Comparison of ENCODE assay signal across 8 cellular contexts in the genomic region with DNA sequence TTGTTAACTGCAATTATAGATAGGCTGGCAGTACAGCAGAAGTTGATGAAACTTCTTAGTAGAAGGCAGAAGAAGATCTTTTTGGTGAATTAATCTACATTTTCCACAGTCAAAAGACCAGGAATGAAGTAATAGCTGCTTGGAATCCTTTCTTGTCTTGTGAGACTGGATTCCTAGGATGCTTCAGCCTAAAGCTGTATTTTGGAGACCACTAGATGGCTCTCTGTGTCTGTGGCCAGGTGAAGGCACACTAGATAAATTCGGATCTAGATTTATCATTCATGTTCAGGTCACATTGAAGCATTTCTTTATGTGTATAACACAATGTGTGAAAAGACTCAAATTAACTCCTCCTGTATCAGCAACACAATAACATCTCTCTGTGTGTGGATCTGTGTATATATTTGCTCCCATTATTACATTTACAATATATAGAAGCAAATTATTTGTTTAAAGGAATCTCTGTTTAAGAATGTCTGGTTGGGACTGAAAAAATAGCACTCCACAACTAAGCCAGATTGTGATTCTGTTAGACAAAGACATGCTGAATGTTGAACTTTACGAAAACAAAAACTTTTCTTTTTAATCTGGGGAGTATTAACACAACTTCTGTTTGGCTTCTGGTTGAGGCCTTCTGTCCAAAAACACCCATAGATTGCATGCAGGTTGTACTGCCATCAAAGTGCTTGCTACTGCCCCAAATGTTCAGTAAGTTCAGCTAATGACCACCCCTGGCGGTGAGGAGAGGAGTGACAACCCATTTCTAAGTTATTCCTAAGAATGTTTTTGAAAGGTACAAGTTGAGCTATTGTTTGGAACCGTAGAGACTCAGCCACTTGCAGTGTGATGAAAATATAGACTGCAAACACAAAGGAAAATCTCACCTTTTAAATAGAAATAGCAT. TPM values are rescaled to one million over a fixed set of nuclear protein-coding genes. Genes with fewer than 3 reads are reported as not detected.
DNase-seq lines count a peak whose midpoint lies in the region; ATAC-seq, FAIRE-seq and TF ChIP-seq lines count a peak whose summit lies in the region.
"Had no signal": no experiment of that assay in that cellular context is flagged by ENCODE, and none has a peak within 500 bp of the region (broad histone marks: within the 10 kb centered on the region; RNA-seq: fewer than 3 reads in every experiment).

No MANE protein-coding gene starts in this region.

- DNase-seq in D721Med (ENCODE audit: insufficient read length, low spot score): no peak
- peak; percentile 24 for DNase-seq in NCI-H460 (ENCODE audit: extremely low read depth, low read depth)
- peak; percentile 54 for DNase-seq in choroid plexus epithelial cell (ENCODE audit: low read depth)
- DNase-seq in osteocyte (ENCODE audit: extremely low spot score, unreplicated experiment): no peak
- no peak for DNase-seq in suprapubic skin (ENCODE audit: low spot score in 2 of 2)

- 50% methylated on average over 4 of the region's 4 CpGs for WGBS in suprapubic skin

- H3K27me3 Mint-ChIP-seq in osteocyte (ENCODE audit: unreplicated experiment): peaks cover 19% of the 10 kb centered on the region

- no peak overlapping the region for H3K27ac ChIP-seq in suprapubic skin

- no peaks in the 10 kb centered on the region for H3K36me3 Mint-ChIP-seq in osteocyte (ENCODE audit: unreplicated experiment)
- H3K36me3 Mint-ChIP-seq: naive thymus-derived CD8-positive, alpha-beta T cell had no signal

- no peak overlapping the region for H3K4me3 Mint-ChIP-seq in osteocyte (ENCODE audit: unreplicated experiment)
- H3K4me3 Mint-ChIP-seq: naive thymus-derived CD8-positive, alpha-beta T cell had no signal

- H3K4me1 ChIP-seq in suprapubic skin: no peaks in the 10 kb centered on the region

- peak; percentile 55 for TF ChIP-seq CTCF in D721Med (IDR thresholded peaks at IDR 0.05; ENCODE audit: insufficient read depth, missing control alignments)
- TF ChIP-seq CTCF in choroid plexus epithelial cell (conservative IDR thresholded peaks at IDR 0.05; ENCODE audit: low read depth, low read length): peak; percentile 74
- peak; percentile 51 for TF ChIP-seq CTCF in osteocyte (IDR thresholded peaks at IDR 0.05)
- peak in 1 of 2 donors; percentile 34 for TF ChIP-seq CTCF in suprapubic skin (IDR thresholded peaks at IDR 0.05)

- H3K27ac Mint-ChIP-seq in osteocyte (ENCODE audit: unreplicated experiment): no peak overlapping the region
- H3K27ac Mint-ChIP-seq: naive thymus-derived CD8-positive, alpha-beta T cell had no signal

- H3K4me3 ChIP-seq in choroid plexus epithelial cell (ENCODE audit: low read depth, low read length) (no peak overlapping the region), suprapubic skin (no peak overlapping the region)

- ATAC-seq in GM18520 (IDR thresholded peaks at IDR 0.05; ENCODE audit: unreplicated experiment) (peak; percentile 82), HG02943 (IDR thresholded peaks at IDR 0.05; ENCODE audit: low read depth, unreplicated experiment) (peak; percentile 82)

- H3K4me1 Mint-ChIP-seq in osteocyte (ENCODE audit: unreplicated experiment): no peaks in the 10 kb centered on the region
- H3K4me1 Mint-ChIP-seq: naive thymus-derived CD8-positive, alpha-beta T cell had no signal

- H3K27me3 ChIP-seq in suprapubic skin: no peaks in the 10 kb centered on the region

- no peaks in the 10 kb centered on the region for H3K9me3 Mint-ChIP-seq in osteocyte (ENCODE audit: unreplicated experiment)

- TF ChIP-seq EP300 in suprapubic skin (IDR thresholded peaks at IDR 0.05): no peak

- TF ChIP-seq POLR2A in suprapubic skin (IDR thresholded peaks at IDR 0.05): no peak

- no peaks in the 10 kb centered on the region for H3K9me3 ChIP-seq in suprapubic skin

- H3K36me3 ChIP-seq in suprapubic skin: no peaks in the 10 kb centered on the region

- no peak for FAIRE-seq in D721Med (lab: Jason Lieb, UNC)

RNA-seq across cellular contexts. Expression of gene GRIN3A, which starts 10.6 kb away (rescaled TPM):
- total RNA-seq in NCI-H460 (2014; rRNA removed; shearing (Covaris generic)): not detected in 2 replicates
- polyA plus RNA-seq in NCI-H460 (2014; cell fraction: nucleus; rRNA removed): not detected in 2 replicates
- total RNA-seq in osteocyte (0.30 and 0.52 TPM in 2 replicates), suprapubic skin (under 1 TPM in 1 of 4 donors, not detected in 3; 0.21 TPM)
- total RNA-seq: naive thymus-derived CD8-positive, alpha-beta T cell had no signal

Comparison
In these comparisons a context has a peak if more than half of its experiments do, and no peak if none do; other contexts are left out.
1. DNase-seq: peak in NCI-H460 (single experiment) and choroid plexus epithelial cell (single experiment); none in D721Med (single experiment), osteocyte (single experiment) and suprapubic skin (0 of 2).